ENCODE assay signal across 18 cellular contexts in the genomic region with DNA sequence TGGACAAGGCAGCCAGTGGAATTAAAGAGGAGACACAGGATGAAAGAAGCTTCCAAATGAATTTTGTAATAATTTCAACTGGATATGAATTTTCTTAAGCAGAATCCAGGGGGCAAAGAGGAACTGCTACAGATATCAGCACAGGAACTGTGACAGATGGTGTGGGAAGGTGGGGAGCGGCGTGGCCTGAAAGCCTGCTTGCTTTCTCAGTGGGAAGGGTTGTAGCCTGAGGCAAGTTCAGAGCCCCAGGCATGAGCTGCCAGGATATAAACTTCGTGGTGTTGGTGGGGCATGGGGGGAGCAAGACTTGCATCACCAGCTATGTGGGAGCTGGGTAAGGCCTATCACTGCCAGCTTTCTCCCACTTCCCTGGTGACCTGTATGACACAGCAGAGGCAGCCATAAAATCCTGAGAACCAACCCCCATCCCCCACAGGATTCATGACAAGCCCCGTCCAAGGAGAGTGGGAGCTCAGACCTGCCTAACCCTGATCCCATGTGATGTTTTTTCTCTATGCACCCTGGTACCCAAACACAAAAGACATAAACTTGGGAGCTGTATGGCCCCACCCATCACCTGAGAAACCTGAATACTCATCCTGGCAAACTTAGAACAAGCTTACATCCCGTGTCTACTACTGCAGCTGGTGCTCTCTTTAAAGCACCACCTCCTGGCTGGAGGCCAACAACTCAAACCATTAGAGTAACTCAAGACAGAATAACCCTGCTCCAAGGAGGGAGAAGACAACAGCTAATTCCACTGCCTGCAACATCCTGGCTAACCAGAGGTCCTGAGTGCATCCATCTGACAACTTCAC.
DNase-seq lines count a peak whose midpoint lies in the region; ATAC-seq lines count a peak whose summit lies in the region.
"Had no signal": no experiment of that assay in that cellular context is flagged by ENCODE, and none has a peak within 500 bp of the region (broad histone marks: within the 10 kb centered on the region; RNA-seq: fewer than 3 reads in every experiment).

No MANE protein-coding gene starts in this region.

- H3K4me3 Mint-ChIP-seq in dendritic cell treated with granulocyte-macrophage colony-stimulating factor and Interleukin-4, amounts not matched to agents 40 ng/mL and 50 ng/mL, for 4 days: peak overlapping the region; percentile 24
- H3K4me3 Mint-ChIP-seq: activated CD4-positive, alpha-beta memory T cell treated with anti-CD3 and anti-CD28 coated beads for 36 hours; activated naive CD8-positive, alpha-beta T cell; CD4-positive, alpha-beta memory T cell; central memory CD8-positive, alpha-beta T cell; neural progenitor cell had no signal

- DNase-seq in CD1c-positive myeloid dendritic cell (ENCODE audit: extremely low spot score): peak; percentile 83
- DNase-seq in ELR (ENCODE audit: low read depth): peak; percentile 5
- DNase-seq in NCI-H226: peak; percentile 60
- DNase-seq in effector CD8-positive, alpha-beta T cell (lab: John Stamatoyannopoulos, UW): no peak
- no peak for DNase-seq in SHP77 (lab: John Stamatoyannopoulos, UW)
- DNase-seq: activated CD4-positive, alpha-beta memory T cell treated with anti-CD3 and anti-CD28 coated beads for 36 hours; CD4-positive, alpha-beta memory T cell; GF-D8; NCI-H2081 treated with DMSO at 0.1 percent for 48 hours; NCI-H510A; stimulated activated CD8-positive, alpha-beta memory T cell treated with anti-CD3 and anti-CD28 coated beads, Interleukin-4, amount 100 ng/mL, for 48 hours; stomach had no signal

- H3K4me1 Mint-ChIP-seq in dendritic cell treated with granulocyte-macrophage colony-stimulating factor and Interleukin-4, amounts not matched to agents 40 ng/mL and 50 ng/mL, for 4 days (ENCODE audit: low read depth): peaks cover 71% of the 10 kb centered on the region
- H3K4me1 Mint-ChIP-seq: CD4-positive, alpha-beta memory T cell; central memory CD8-positive, alpha-beta T cell; neural progenitor cell had no signal

- no peaks in the 10 kb centered on the region for H3K27me3 Mint-ChIP-seq in dendritic cell treated with granulocyte-macrophage colony-stimulating factor and Interleukin-4, amounts not matched to agents 40 ng/mL and 50 ng/mL, for 4 days

- intact Hi-C loops in dendritic cell treated with granulocyte-macrophage colony-stimulating factor and Interleukin-4, amounts not matched to agents 40 ng/mL and 50 ng/mL, for 4 days (cut with micrococcal nuclease): no loop called here

- no peak for ATAC-seq in GM19023 (IDR thresholded peaks at IDR 0.05; ENCODE audit: unreplicated experiment)
- ATAC-seq: SK-N-SH treated with all-trans-retinoic acid at 6 μM for 48 hours had no signal

- H3K36me3 Mint-ChIP-seq in dendritic cell treated with granulocyte-macrophage colony-stimulating factor and Interleukin-4, amounts not matched to agents 40 ng/mL and 50 ng/mL, for 4 days (ENCODE audit: low read depth): peaks cover 72% of the 10 kb centered on the region
- H3K36me3 Mint-ChIP-seq: neural progenitor cell had no signal

- H3K27ac Mint-ChIP-seq in dendritic cell treated with granulocyte-macrophage colony-stimulating factor and Interleukin-4, amounts not matched to agents 40 ng/mL and 50 ng/mL, for 4 days: peak overlapping the region; percentile 83
- H3K27ac Mint-ChIP-seq: activated CD4-positive, alpha-beta memory T cell treated with anti-CD3 and anti-CD28 coated beads for 36 hours; activated naive CD8-positive, alpha-beta T cell; neural progenitor cell had no signal

- peaks cover 29% of the 10 kb centered on the region for H3K9me3 Mint-ChIP-seq in dendritic cell treated with granulocyte-macrophage colony-stimulating factor and Interleukin-4, amounts not matched to agents 40 ng/mL and 50 ng/mL, for 4 days

Comparison
In these comparisons a context has a peak if more than half of its experiments do, and no peak if none do; other contexts are left out.
1. DNase-seq: peak in CD1c-positive myeloid dendritic cell (single experiment), ELR (single experiment) and NCI-H226 (single experiment); none in effector CD8-positive, alpha-beta T cell (single experiment) and SHP77 (0 of 2).